20 cellular contexts compared by ENCODE assay signal in genomic region chr16:85423631-85424030, GRCh38.
DNase-seq lines count a peak whose midpoint lies in the region; ATAC-seq, FAIRE-seq and TF ChIP-seq lines count a peak whose summit lies in the region.
"Had no signal": no experiment of that assay in that cellular context is flagged by ENCODE, and none has a peak within 500 bp of the region (broad histone marks: within the 10 kb centered on the region; RNA-seq: fewer than 3 reads in every experiment).

No MANE protein-coding gene starts in this region.

- DNase-seq in DMS53 (lab: John Stamatoyannopoulos, UW) (peak; percentile 49), DMS53 treated with DMSO at 0.1 percent for 48 hours (lab: John Stamatoyannopoulos, UW; ENCODE audit: unreplicated experiment) (no peak), COLO668 (lab: John Stamatoyannopoulos, UW; ENCODE audit: unreplicated experiment) (peak; percentile 46), left ventricle myocardium inferior (peak; percentile 4), pancreas (peak; percentile 9 to 78 (median 31)), colonic mucosa (no peak), foreskin keratinocyte (no peak), G401 (ENCODE audit: low spot score) (no peak)
- DNase-seq: activated CD4-positive, alpha-beta T cell treated with anti-CD3 and anti-CD28 coated beads for 4 hours; dermis blood vessel endothelial cell; foreskin melanocyte; kidney glomerular epithelial cell; NCI-H1092; NCI-H2107 had no signal

- no peak for FAIRE-seq in pancreas (lab: Jason Lieb, UNC)

- H3K4me3 ChIP-seq in left ventricle myocardium inferior (no peak overlapping the region), pancreas (no peak overlapping the region), colonic mucosa (no peak overlapping the region)
- H3K4me3 ChIP-seq: breast epithelium, GM23338, thyroid gland had no signal

- H3K27ac ChIP-seq in left ventricle myocardium inferior (replicated peaks) (no peak overlapping the region), pancreas (no peak overlapping the region), colonic mucosa (no peak overlapping the region), foreskin keratinocyte (no peak overlapping the region)
- H3K27ac ChIP-seq: 22Rv1, breast epithelium, thyroid gland had no signal

- H3K36me3 ChIP-seq in left ventricle myocardium inferior (no peaks in the 10 kb centered on the region), pancreas (no peaks in the 10 kb centered on the region), colonic mucosa (no peaks in the 10 kb centered on the region)
- H3K36me3 ChIP-seq: breast epithelium, thyroid gland had no signal

- intact Hi-C loops in left ventricle myocardium inferior (cut with micrococcal nuclease) (no loop called here), pancreas (cut with DNase I) (loop anchor here in 1 of 3 donors (5.0 kb wide), 1 partner anchor 139 kb away; no protein-coding TSS in a partner anchor), colonic mucosa (cut with DNase I) (loop anchor here (5.0 to 10.0 kb wide), 3 partner anchors 131 to 294 kb away; no protein-coding TSS in a partner anchor)

- H3K27me3 ChIP-seq in left ventricle myocardium inferior (ENCODE audit: low read depth) (peaks cover 10% of the 10 kb centered on the region), pancreas (no peaks in the 10 kb centered on the region), colonic mucosa (no peaks in the 10 kb centered on the region), foreskin keratinocyte (peaks cover 32% of the 10 kb centered on the region)
- H3K27me3 ChIP-seq: breast epithelium, thyroid gland had no signal

- H3K9me3 ChIP-seq in left ventricle myocardium inferior (replicated peaks) (no peaks in the 10 kb centered on the region), pancreas (no peaks in the 10 kb centered on the region), colonic mucosa (no peaks in the 10 kb centered on the region)
- H3K9me3 ChIP-seq: breast epithelium, thyroid gland had no signal

- H3K9ac ChIP-seq in colonic mucosa (ENCODE audit: low read depth in 2 of 2, low read length in 2 of 2), result no peak overlapping the region

- H3K4me1 ChIP-seq in left ventricle myocardium inferior, result peaks cover 9% of the 10 kb centered on the region
- H3K4me1 ChIP-seq in pancreas, result peaks cover 17 to 31% (median 29%) of the 10 kb centered on the region in 3 donors
- peaks cover 16% of the 10 kb centered on the region for H3K4me1 ChIP-seq in colonic mucosa
- no peaks in the 10 kb centered on the region for H3K4me1 ChIP-seq in foreskin keratinocyte
- H3K4me1 ChIP-seq: breast epithelium had no signal

- in situ Hi-C loops in G401 (cut with HindIII; ENCODE audit: low sequenced_read_pairs), result no loop called here

- WGBS in pancreas, 2 donors, result 89 to 91% methylated on average over 11 of the region's 11 CpGs

- ATAC-seq in pancreas (no peak), foreskin keratinocyte (no peak)
- ATAC-seq: GM23338; right cardiac atrium; stimulated activated memory B cell treated with anti-CD40 and anti-IgM and Interleukin-4, amounts not matched to agents 10 μg/mL and 1 μg/mL and 100 μg/mL, for 72 hours had no signal

- TF ChIP-seq CTCF in left ventricle myocardium inferior (IDR thresholded peaks at IDR 0.05; ENCODE audit: borderline replicate concordance), result no peak
- TF ChIP-seq CTCF in pancreas (IDR thresholded peaks at IDR 0.05), result no peak
- TF ChIP-seq CTCF in colonic mucosa (IDR thresholded peaks at IDR 0.05), result no peak
- TF ChIP-seq CTCF in foreskin keratinocyte (conservative IDR thresholded peaks at IDR 0.05), result no peak

Comparison
In these comparisons a context has a peak if more than half of its experiments do, and no peak if none do; other contexts are left out.
1. DNase-seq: peak in DMS53 (single experiment), COLO668 (single experiment), left ventricle myocardium inferior (single experiment) and pancreas (6 of 6); none in DMS53 treated with DMSO at 0.1 percent for 48 hours (single experiment), colonic mucosa (single experiment), foreskin keratinocyte (0 of 2) and G401 (single experiment).